Comparison of ENCODE assay signal across 18 cellular contexts in genomic region chr12:101940400-101940950, GRCh38.
DNase-seq lines count a peak whose midpoint lies in the region; ATAC-seq and TF ChIP-seq lines count a peak whose summit lies in the region.
"Had no signal": no experiment of that assay in that cellular context is flagged by ENCODE, and none has a peak within 500 bp of the region (broad histone marks: within the 10 kb centered on the region; RNA-seq: fewer than 3 reads in every experiment).

No MANE protein-coding gene starts in this region.

- no peaks in the 10 kb centered on the region for H3K9me3 ChIP-seq in SK-N-SH
- no peaks in the 10 kb centered on the region for H3K9me3 ChIP-seq in subcutaneous abdominal adipose tissue (ENCODE audit: control insufficient read depth in 5 of 5, low read length in 5 of 5)
- no peaks in the 10 kb centered on the region for H3K9me3 ChIP-seq in Karpas-422 (ENCODE audit: low read length)
- H3K9me3 ChIP-seq: A549, ascending aorta, upper lobe of right lung had no signal

- H3K4me1 ChIP-seq in SK-N-SH (ENCODE audit: control insufficient read depth in 1 of 2, insufficient read depth in 2 of 2, low read depth in 1 of 2, low read length in 1 of 2) (peaks cover 3 to 11% of the 10 kb centered on the region in 2 experiments; a peak in 2 of 4 replicates), subcutaneous abdominal adipose tissue (ENCODE audit: control insufficient read depth in 5 of 5, insufficient read depth in 5 of 5, low read length in 5 of 5) (peaks cover 0 to 23% (median 17%) of the 10 kb centered on the region in 5 donors), Karpas-422 (ENCODE audit: low read length) (peaks cover 25% of the 10 kb centered on the region)
- H3K4me1 ChIP-seq: A549, ascending aorta had no signal

- H4K20me1 ChIP-seq in SK-N-SH (ENCODE audit: insufficient read depth) = no peaks in the 10 kb centered on the region
- no peaks in the 10 kb centered on the region for H4K20me1 ChIP-seq in Karpas-422 (ENCODE audit: insufficient read depth, low read depth, low read length)

- 51% methylated on average over 5 of the region's 5 CpGs for WGBS in SK-N-SH (ENCODE audit: low lambda C conversion rate)

- peak overlapping the region; percentile 36 for H3K27ac Mint-ChIP-seq in memory B cell
- H3K27ac Mint-ChIP-seq in activated CD4-positive, alpha-beta memory T cell treated with anti-CD3 and anti-CD28 coated beads for 36 hours = no peak overlapping the region
- H3K27ac Mint-ChIP-seq: activated CD8-positive, alpha-beta memory T cell treated with anti-CD3 and anti-CD28 coated beads, Interleukin-2, amount 10 ng/mL, durations not matched to agents 7 days and 5 days; activated naive CD4-positive, alpha-beta T cell treated with anti-CD3 and anti-CD28 coated beads, Interleukin-2, amount 50 U/mL, for 72 hours had no signal

- ATAC-seq in SK-N-SH treated with all-trans-retinoic acid at 6 μM for 48 hours (no peak), memory B cell (ENCODE audit: low read depth) (no peak)

- peaks cover 32% of the 10 kb centered on the region for H3K4me1 Mint-ChIP-seq in memory B cell
- H3K4me1 Mint-ChIP-seq in activated CD4-positive, alpha-beta memory T cell treated with anti-CD3 and anti-CD28 coated beads for 36 hours (ENCODE audit: low read depth) = peaks cover 14% of the 10 kb centered on the region
- H3K4me1 Mint-ChIP-seq: central memory CD8-positive, alpha-beta T cell had no signal

- CTCF ChIA-PET in SK-N-SH (lab: Yijun Ruan, JAX) (interaction anchor here (0.6 to 2.5 kb wide), 11 partner anchors 8 to 878 kb away, joined by 3 to 15 read pairs (median 4); no protein-coding TSS in a partner anchor), RWPE1 (lab: Yijun Ruan, JAX) (interaction anchor here (0.6 to 1.2 kb wide), 5 partner anchors 369 to 1251 kb away, joined by 3 to 6 read pairs (median 4); no protein-coding TSS in a partner anchor)
- CTCF ChIA-PET in activated CD4-positive, alpha-beta memory T cell treated with anti-CD3 and anti-CD28 coated beads for 36 hours (lab: Charles Lee) = interaction anchor here (0.6 to 1.7 kb wide), 10 partner anchors 11 to 938 kb away, joined by 3 to 7 read pairs (median 4); partner anchors contain the start of genes GNPTAB, NUP37 and PARPBP

- H2AFZ ChIP-seq in SK-N-SH (ENCODE audit: low read depth) (0 out of 2 replicates have a peak overlapping the region, but pooled peaks have one; percentile 33), Karpas-422 (ENCODE audit: low read length) (no peak overlapping the region)

- peaks cover 7% of the 10 kb centered on the region for H3K36me3 Mint-ChIP-seq in memory B cell
- H3K36me3 Mint-ChIP-seq in activated CD4-positive, alpha-beta memory T cell treated with anti-CD3 and anti-CD28 coated beads for 36 hours = no peaks in the 10 kb centered on the region
- H3K36me3 Mint-ChIP-seq: activated CD8-positive, alpha-beta memory T cell treated with anti-CD3 and anti-CD28 coated beads, Interleukin-2, amount 10 ng/mL, durations not matched to agents 7 days and 5 days; activated naive CD4-positive, alpha-beta T cell treated with anti-CD3 and anti-CD28 coated beads, Interleukin-2, amount 50 U/mL, for 72 hours had no signal

- no peak for TF ChIP-seq RAD21 in SK-N-SH (IDR thresholded peaks at IDR 0.05; ENCODE audit: low read length)

- intact Hi-C loops in activated CD4-positive, alpha-beta memory T cell treated with anti-CD3 and anti-CD28 coated beads for 36 hours (cut with micrococcal nuclease) = loop anchor here (2.0 kb wide), 2 partner anchors 762 to 870 kb away; no protein-coding TSS in a partner anchor

- H3K9ac ChIP-seq in SK-N-SH = no peak overlapping the region
- H3K9ac ChIP-seq in subcutaneous abdominal adipose tissue (ENCODE audit: low read length in 5 of 5) = no peak overlapping the region
- no peak overlapping the region for H3K9ac ChIP-seq in Karpas-422 (ENCODE audit: low read length)

- no peaks in the 10 kb centered on the region for H3K36me3 ChIP-seq in SK-N-SH (replicated peaks in 1 of 2; ENCODE audit: control insufficient read depth in 1 of 2, insufficient read depth in 2 of 2, low read length in 1 of 2)
- no peaks in the 10 kb centered on the region for H3K36me3 ChIP-seq in subcutaneous abdominal adipose tissue (ENCODE audit: control insufficient read depth in 5 of 5, insufficient read depth in 5 of 5, low read length in 5 of 5)
- no peaks in the 10 kb centered on the region for H3K36me3 ChIP-seq in Karpas-422 (ENCODE audit: insufficient read depth, low read length)
- H3K36me3 ChIP-seq: ascending aorta, upper lobe of right lung had no signal

- no peak overlapping the region for H3K4me2 ChIP-seq in SK-N-SH
- no peak overlapping the region for H3K4me2 ChIP-seq in Karpas-422 (ENCODE audit: low read depth, low read length, poor library complexity, severe bottlenecking)

- H3K4me3 Mint-ChIP-seq in memory B cell = no peak overlapping the region
- H3K4me3 Mint-ChIP-seq in activated CD4-positive, alpha-beta memory T cell treated with anti-CD3 and anti-CD28 coated beads for 36 hours = no peak overlapping the region
- H3K4me3 Mint-ChIP-seq: activated CD8-positive, alpha-beta memory T cell treated with anti-CD3 and anti-CD28 coated beads, Interleukin-2, amount 10 ng/mL, durations not matched to agents 7 days and 5 days; B cell; central memory CD8-positive, alpha-beta T cell had no signal

- TF ChIP-seq EP300 in SK-N-SH (IDR thresholded peaks at IDR 0.05; ENCODE audit: borderline replicate concordance in 1 of 2, low read depth in 1 of 2, low read length in 1 of 2) = no peak

- H3K9me2 ChIP-seq in SK-N-SH = no peaks in the 10 kb centered on the region
- H3K9me2 ChIP-seq in Karpas-422 (replicated peaks; ENCODE audit: insufficient read depth, low read length) = no peaks in the 10 kb centered on the region

- H3K79me2 ChIP-seq in SK-N-SH (ENCODE audit: insufficient read depth) (no peaks in the 10 kb centered on the region), Karpas-422 (ENCODE audit: low read length) (no peaks in the 10 kb centered on the region)

- no peak overlapping the region for H3K27ac ChIP-seq in SK-N-SH (ENCODE audit: low read depth in 2 of 2, low read length in 1 of 2)
- peak overlapping the region; percentile 82 for H3K27ac ChIP-seq in VCaP
- H3K27ac ChIP-seq in subcutaneous abdominal adipose tissue (ENCODE audit: low read depth, low read length) = peak overlapping the region; percentile 26
- no peak overlapping the region for H3K27ac ChIP-seq in Karpas-422 (ENCODE audit: low read length)
- no peak overlapping the region for H3K27ac ChIP-seq in RWPE1
- H3K27ac ChIP-seq: A549, dorsolateral prefrontal cortex, upper lobe of right lung had no signal

- no peaks in the 10 kb centered on the region for H3K27me3 Mint-ChIP-seq in memory B cell
- peaks cover 8% of the 10 kb centered on the region for H3K27me3 Mint-ChIP-seq in activated CD4-positive, alpha-beta memory T cell treated with anti-CD3 and anti-CD28 coated beads for 36 hours
- H3K27me3 Mint-ChIP-seq: B cell had no signal

- H3K4me3 ChIP-seq in SK-N-SH (ENCODE audit: low read depth in 2 of 2, low read length in 1 of 2) (no peak overlapping the region), subcutaneous abdominal adipose tissue (ENCODE audit: low read depth in 1 of 5, low read length in 5 of 5) (no peak overlapping the region), Karpas-422 (ENCODE audit: low read length) (no peak overlapping the region)
- H3K4me3 ChIP-seq: A549, ascending aorta, dorsolateral prefrontal cortex, upper lobe of right lung had no signal

- H3F3A ChIP-seq in SK-N-SH (replicated peaks; ENCODE audit: insufficient read depth) = peaks cover 4% of the 10 kb centered on the region

- H3K27me3 ChIP-seq in SK-N-SH (ENCODE audit: insufficient read depth) (no peaks in the 10 kb centered on the region), subcutaneous abdominal adipose tissue (ENCODE audit: control insufficient read depth in 5 of 5, insufficient read depth in 4 of 5, low read length in 5 of 5) (no peaks in the 10 kb centered on the region), Karpas-422 (ENCODE audit: low read length) (no peaks in the 10 kb centered on the region)
- H3K27me3 ChIP-seq: ascending aorta, upper lobe of right lung had no signal

- H3K9me3 Mint-ChIP-seq in memory B cell = no peaks in the 10 kb centered on the region
- H3K9me3 Mint-ChIP-seq in activated CD4-positive, alpha-beta memory T cell treated with anti-CD3 and anti-CD28 coated beads for 36 hours = no peaks in the 10 kb centered on the region
- H3K9me3 Mint-ChIP-seq: activated naive CD4-positive, alpha-beta T cell treated with anti-CD3 and anti-CD28 coated beads, Interleukin-2, amount 50 U/mL, for 72 hours; central memory CD8-positive, alpha-beta T cell had no signal

- TF ChIP-seq CTCF in SK-N-SH (IDR thresholded peaks at IDR 0.05) (no peak), VCaP (conservative IDR thresholded peaks at IDR 0.05) (no peak), RWPE1 (conservative IDR thresholded peaks at IDR 0.05; ENCODE audit: low read depth) (no peak)

- POLR2A ChIA-PET in SK-N-SH (lab: Yijun Ruan, JAX) (no interaction called here), RWPE1 (lab: Yijun Ruan, JAX; ENCODE audit: low non-redundant PET) (no interaction called here)
- POLR2A ChIA-PET in activated CD4-positive, alpha-beta memory T cell treated with anti-CD3 and anti-CD28 coated beads for 36 hours (lab: Charles Lee) = no interaction called here

- DNase-seq in SK-N-SH = no peak
- DNase-seq in memory B cell (ENCODE audit: low spot score in 2 of 2) = no peak
- DNase-seq in Karpas-422 = no peak
- no peak for DNase-seq in activated CD4-positive, alpha-beta memory T cell treated with anti-CD3 and anti-CD28 coated beads for 36 hours
- DNase-seq in RWPE1 (ENCODE audit: low spot score) = no peak
- DNase-seq: NCI-H524 treated with DMSO at 0.1 percent for 48 hours, occipital lobe, upper lobe of right lung had no signal

TF ChIP-seq in SK-N-SH, 30 proteins besides CTCF, POLR2A, EP300 and RAD21 (continues in another document):
- no peak for TF ChIP-seq FOSL2 (IDR thresholded peaks at IDR 0.05; ENCODE audit: borderline replicate concordance, low read depth)
- no peak for TF ChIP-seq NRF1 (IDR thresholded peaks at IDR 0.05; ENCODE audit: low read depth, low read length)
- TF ChIP-seq MAX (IDR thresholded peaks at IDR 0.05; ENCODE audit: low read depth) = no peak
- TF ChIP-seq SIN3A (IDR thresholded peaks at IDR 0.05; ENCODE audit: borderline replicate concordance, low read depth, low read length) = no peak

TF ChIP-seq in SK-N-SH treated with all-trans-retinoic acid at 6 μM for 48 hours, 23 proteins besides CTCF, POLR2A, EP300 and RAD21 (continues in another document):
- TF ChIP-seq ESRRG (CRISPR knock-in tag; IDR thresholded peaks at IDR 0.05) = no peak
- TF ChIP-seq CSRNP3 (CRISPR knock-in tag; IDR thresholded peaks at IDR 0.05) = no peak

Comparison
In these comparisons a context has a peak if more than half of its experiments do, and no peak if none do; other contexts are left out.
1. H3K27ac ChIP-seq: peak in VCaP (single experiment) and subcutaneous abdominal adipose tissue (single experiment); none in SK-N-SH (0 of 2), Karpas-422 (single experiment) and RWPE1 (single experiment).